8 cellular contexts compared by ENCODE assay signal in the genomic region with DNA sequence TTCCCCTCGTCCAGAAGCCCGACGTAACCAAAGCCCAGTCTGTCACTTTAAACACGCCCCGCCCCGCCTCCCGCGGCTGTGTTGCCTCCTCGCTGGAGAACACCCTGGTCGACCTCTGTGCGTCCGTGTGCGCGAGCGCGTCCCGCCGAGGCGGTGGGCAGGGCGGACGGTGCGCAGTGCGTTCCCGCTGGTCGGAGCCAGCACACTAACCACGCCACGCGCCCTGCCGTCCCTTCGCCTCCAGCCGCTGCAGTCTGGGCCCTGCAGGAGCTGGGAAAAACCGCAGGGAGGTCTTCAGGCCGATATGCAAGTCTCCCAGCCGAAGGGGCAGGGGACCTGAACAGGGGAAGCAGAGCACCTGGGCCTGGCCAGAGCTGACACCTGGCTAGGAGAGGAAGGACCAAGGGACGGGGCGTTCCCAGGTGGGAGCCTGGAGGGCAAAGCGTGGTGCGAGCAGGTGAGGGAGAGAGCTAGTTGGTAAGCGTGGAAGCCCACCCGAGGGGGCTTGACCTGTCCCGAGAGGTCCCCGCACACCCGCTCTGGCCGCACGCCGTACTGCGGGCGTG.
DNase-seq lines count a peak whose midpoint lies in the region; ATAC-seq and TF ChIP-seq lines count a peak whose summit lies in the region.

No MANE protein-coding gene starts in this region.

- DNase-seq in NCI-H1105 (lab: John Stamatoyannopoulos, UW): peak; percentile 62
- peak; percentile 48 for DNase-seq in T-helper 22 cell (ENCODE audit: low read depth)
- peak; percentile 83 for DNase-seq in astrocyte of the spinal cord (ENCODE audit: low read depth, low spot score)
- DNase-seq in stimulated activated CD4-positive, alpha-beta T cell treated with anti-CD3 and anti-CD28 coated beads, Interleukin-12 subunit alpha, Interleukin-12 subunit beta, amount 100 ng/mL, for 24 hours (ENCODE audit: low read depth in 2 of 2): peak; percentile 46 to 87
- DNase-seq in cerebellar nuclear complex (lab: John Stamatoyannopoulos, UW): no peak

- no peak for TF ChIP-seq CTCF in astrocyte of the spinal cord (IDR thresholded peaks at IDR 0.05; ENCODE audit: low read depth, low read length)

- peak; percentile 53 for TF ChIP-seq POLR2A in GM18505 (IDR thresholded peaks at IDR 0.05; ENCODE audit: borderline replicate concordance, extremely low read depth, insufficient read depth, insufficient read length)

- peaks cover 6% of the 10 kb centered on the region for H3K4me1 ChIP-seq in iPS-18a (ENCODE audit: control insufficient read depth, low read depth, low read length)

- peaks cover 4% of the 10 kb centered on the region for H3K36me3 ChIP-seq in iPS-18a (ENCODE audit: control insufficient read depth, low read depth, low read length)

- H3K9me3 ChIP-seq in iPS-18a (ENCODE audit: control insufficient read depth, low read depth, low read length): no peaks in the 10 kb centered on the region

- no peak overlapping the region for H3K27ac ChIP-seq in iPS-18a (ENCODE audit: low read length)

- ATAC-seq in GM18505 (IDR thresholded peaks at IDR 0.05; ENCODE audit: unreplicated experiment) (no peak), HG03135 (IDR thresholded peaks at IDR 0.05; ENCODE audit: unreplicated experiment) (no peak)

- H3K9ac ChIP-seq in iPS-18a (ENCODE audit: low read length): peak overlapping the region; percentile 74

- no peaks in the 10 kb centered on the region for H3K27me3 ChIP-seq in iPS-18a (ENCODE audit: control insufficient read depth, insufficient read depth, low read length)

- H3K4me3 ChIP-seq in astrocyte of the spinal cord (ENCODE audit: low read depth, low read length) (peak overlapping the region; percentile 86), iPS-18a (ENCODE audit: low read length) (peak overlapping the region; percentile 90)

- in situ Hi-C loops in astrocyte of the spinal cord (cut with HindIII; ENCODE audit: low sequenced_read_pairs): no loop called here

Comparison
In these comparisons a context has a peak if more than half of its experiments do, and no peak if none do; other contexts are left out.
1. DNase-seq: peak in NCI-H1105 (single experiment), T-helper 22 cell (single experiment), astrocyte of the spinal cord (single experiment) and stimulated activated CD4-positive, alpha-beta T cell treated with anti-CD3 and anti-CD28 coated beads, Interleukin-12 subunit alpha, Interleukin-12 subunit beta, amount 100 ng/mL, for 24 hours (2 of 2); none in cerebellar nuclear complex (0 of 2).